Comparison of ENCODE assay signal across 20 cellular contexts in genomic region chr10:33638891-33639290, GRCh38.
"Had no signal": no experiment of that assay in that cellular context is flagged by ENCODE, and none has a peak within 500 bp of the region (broad histone marks: within the 10 kb centered on the region; RNA-seq: fewer than 3 reads in every experiment).

No MANE protein-coding gene starts in this region.

- H3K36me3 ChIP-seq: gastrocnemius medialis, neutrophil, pancreas, right atrium auricular region, sigmoid colon, stomach, thyroid gland had no signal

- DNase-seq: effector CD8-positive, alpha-beta T cell; endodermal cell; erythroblast; gastrocnemius medialis; head of caudate nucleus; mesenchymal stem cell; mucosa of descending colon; naive B cell; pancreas; sigmoid colon; stimulated activated CD4-positive, alpha-beta T cell treated with anti-CD3 and anti-CD28 coated beads, Interleukin-2, amount 100 ng/mL, for 24 hours; stimulated activated CD4-positive, alpha-beta T cell treated with anti-CD3 and anti-CD28 coated beads, Interleukin-4, amount 100 ng/mL, for 24 hours; stimulated activated naive CD4-positive, alpha-beta T cell treated with Interleukin-2 at 50 U/mL for 16 hours; stomach; thyroid gland had no signal

- H3K4me3 ChIP-seq: gastrocnemius medialis, lung, mucosa of descending colon, pancreas, right atrium auricular region, sigmoid colon, stomach, thyroid gland had no signal

- FAIRE-seq: colon, keratinocyte, pancreas had no signal

- H3K9me3 ChIP-seq: gastrocnemius medialis, mucosa of descending colon, neutrophil, pancreas, right atrium auricular region, sigmoid colon, stomach, thyroid gland had no signal

- H3K4me1 ChIP-seq: gastrocnemius medialis, pancreas, right atrium auricular region, sigmoid colon, stomach, thyroid gland had no signal

- H3K27me3 ChIP-seq: gastrocnemius medialis, neutrophil, pancreas, right atrium auricular region, sigmoid colon, stomach, thyroid gland had no signal

- H3K27ac ChIP-seq: gastrocnemius medialis, neutrophil, pancreas, right atrium auricular region, sigmoid colon, stomach, thyroid gland had no signal
